In genomic region chr5:96801718-96802117, GRCh38 we compare ENCODE assay signal across 7 cellular contexts. TPM values are rescaled to one million over a fixed set of nuclear protein-coding genes. Genes with fewer than 3 reads are reported as not detected.
DNase-seq lines count a peak whose midpoint lies in the region; ATAC-seq, FAIRE-seq and TF ChIP-seq lines count a peak whose summit lies in the region.
"Not testable (repeated sequence)": the region's sequence is repeated elsewhere in the genome, so short reads cannot be mapped to it uniquely, and the experiment has no call there.

No MANE protein-coding gene starts in this region.

- FAIRE-seq in endometrium (lab: Jason Lieb, UNC) (peak; percentile 8), small intestine (lab: Jason Lieb, UNC) (peak; percentile 26)

- not testable (repeated sequence) for H3K27ac ChIP-seq in CD8-positive, alpha-beta T cell (ENCODE audit: low read depth, low read length); small intestine (ENCODE audit: low read depth in 1 of 2, low read length in 1 of 2)
- peak overlapping the region in 2 of 3 donors; percentile 3 to 16 for H3K27ac ChIP-seq in right lobe of liver

- intact Hi-C loops in CD8-positive, alpha-beta T cell (cut with DNase I, micrococcal nuclease): loop anchor here (10.0 kb wide), 3 partner anchors 967 to 1973 kb away; partner anchors contain the start of genes ARSK (in 2 of the 2), SKIC3 (in 2 of the 2) and RGMB (in 1 of the 2)
- intact Hi-C loops in right lobe of liver (cut with DNase I): not testable (repeated sequence)

- WGBS in right lobe of liver (ENCODE audit: insufficient coverage, low coverage, low lambda C conversion rate, missing lambda C conversion rate): 53% methylated on average over 6 of the region's 11 CpGs
- WGBS in small intestine, 3 donors: 18 to 57% (median 56%) methylated on average over 3 to 11 of the region's 11 CpGs

- ATAC-seq in CD8-positive, alpha-beta T cell; T-helper 17 cell: not testable (repeated sequence)
- peak; percentile 55 for ATAC-seq in left lobe of liver
- ATAC-seq in right lobe of liver: peak; percentile 26 to 80 (median 64)

- not testable (repeated sequence) for H3K27ac Mint-ChIP-seq in CD8-positive, alpha-beta T cell
- peak overlapping the region; percentile 65 for H3K27ac Mint-ChIP-seq in T-helper 17 cell

- TF ChIP-seq CTCF in CD8-positive, alpha-beta T cell (IDR thresholded peaks at IDR 0.05); right lobe of liver (IDR thresholded peaks at IDR 0.05): not testable (repeated sequence)

- peaks cover 46% of the 10 kb centered on the region for H3K4me1 ChIP-seq in CD8-positive, alpha-beta T cell (ENCODE audit: insufficient read depth, low read length)
- H3K4me1 ChIP-seq in right lobe of liver: peaks cover 0 to 26% (median 7%) of the 10 kb centered on the region in 4 donors
- not testable (repeated sequence) for H3K4me1 ChIP-seq in small intestine (ENCODE audit: control insufficient read depth in 2 of 2, insufficient read depth in 1 of 2, low read depth in 1 of 2, low read length in 1 of 2)

- peaks cover 76% of the 10 kb centered on the region for H3K36me3 Mint-ChIP-seq in CD8-positive, alpha-beta T cell
- H3K36me3 Mint-ChIP-seq in T-helper 17 cell (ENCODE audit: low read depth): not testable (repeated sequence)

- CTCF ChIA-PET in CD8-positive, alpha-beta T cell (lab: Charles Lee): interaction anchor here (2.8 kb wide), 1 partner anchor 49 kb away, joined by 7 read pairs; no protein-coding TSS in a partner anchor

- not testable (repeated sequence) for TF ChIP-seq POLR2A in right lobe of liver (IDR thresholded peaks at IDR 0.05)

- POLR2A ChIA-PET in CD8-positive, alpha-beta T cell (lab: Charles Lee): interaction anchor here (1.5 kb wide), 1 partner anchor 9 kb away, joined by 4 read pairs; no protein-coding TSS in a partner anchor

- H3K9me3 Mint-ChIP-seq in CD8-positive, alpha-beta T cell: not testable (repeated sequence)

- H3K27me3 Mint-ChIP-seq in CD8-positive, alpha-beta T cell (ENCODE audit: low read depth); T-helper 17 cell: not testable (repeated sequence)

- not testable (repeated sequence) for H3K9me3 ChIP-seq in CD8-positive, alpha-beta T cell (ENCODE audit: low read length); T-helper 17 cell (ENCODE audit: control insufficient read depth, low read length, poor library complexity, severe bottlenecking); right lobe of liver; small intestine (ENCODE audit: control insufficient read depth, low read depth)

- not testable (repeated sequence) for H3K4me3 ChIP-seq in CD8-positive, alpha-beta T cell (ENCODE audit: low read depth, low read length); right lobe of liver; small intestine (ENCODE audit: low read depth in 1 of 2, low read length in 2 of 2)

- peak overlapping the region; percentile 13 for H3K4me3 Mint-ChIP-seq in CD8-positive, alpha-beta T cell
- not testable (repeated sequence) for H3K4me3 Mint-ChIP-seq in T-helper 17 cell

- not testable (repeated sequence) for DNase-seq in CD8-positive, alpha-beta T cell; T-helper 17 cell; left lobe of liver (ENCODE audit: low spot score); right lobe of liver
- peak; percentile 2 for DNase-seq in HT-29 (ENCODE audit: low spot score)
- peak; percentile 78 for DNase-seq in small intestine

- H3K27me3 ChIP-seq in CD8-positive, alpha-beta T cell (ENCODE audit: insufficient read depth, low read length); right lobe of liver; small intestine (ENCODE audit: control insufficient read depth in 2 of 2, insufficient read depth in 2 of 2, low read length in 2 of 2): not testable (repeated sequence)

- H3K4me1 Mint-ChIP-seq in CD8-positive, alpha-beta T cell (ENCODE audit: low read depth): peaks cover 74% of the 10 kb centered on the region
- peaks cover 51% of the 10 kb centered on the region for H3K4me1 Mint-ChIP-seq in T-helper 17 cell

- H3K36me3 ChIP-seq in CD8-positive, alpha-beta T cell (ENCODE audit: insufficient read depth, low read length): peaks cover 36% of the 10 kb centered on the region
- H3K36me3 ChIP-seq in right lobe of liver: peaks cover 0 to 30% (median 8%) of the 10 kb centered on the region in 4 donors
- H3K36me3 ChIP-seq in small intestine (ENCODE audit: control insufficient read depth in 2 of 2, insufficient read depth in 2 of 2, low read length in 2 of 2): peaks cover 8 to 15% of the 10 kb centered on the region in 2 donors

RNA-seq across cellular contexts. Expression of gene ERAP1, which starts 6.0 kb away (rescaled TPM):
- 10 to 100 TPM; 45.4 to 47.7 TPM for total RNA-seq in CD8-positive, alpha-beta T cell
- total RNA-seq in HT-29 (2014; rRNA removed; shearing (Covaris generic)): 5.6 and 5.8 TPM in 2 replicates
- total RNA-seq in T-helper 17 cell: 10 to 100 TPM; 70.4 to 79.1 TPM
- 33.5 TPM for total RNA-seq in left lobe of liver
- total RNA-seq in right lobe of liver: 10 to 100 TPM; 29.3 to 54.7 (median 34.1) TPM
- 10 to 100 TPM in 2 of 3 donors, 1 to 10 TPM in 1; 8.5 to 36.1 (median 20.5) TPM for polyA plus RNA-seq in small intestine
